Comparison of ENCODE assay signal across 8 cellular contexts in the genomic region with DNA sequence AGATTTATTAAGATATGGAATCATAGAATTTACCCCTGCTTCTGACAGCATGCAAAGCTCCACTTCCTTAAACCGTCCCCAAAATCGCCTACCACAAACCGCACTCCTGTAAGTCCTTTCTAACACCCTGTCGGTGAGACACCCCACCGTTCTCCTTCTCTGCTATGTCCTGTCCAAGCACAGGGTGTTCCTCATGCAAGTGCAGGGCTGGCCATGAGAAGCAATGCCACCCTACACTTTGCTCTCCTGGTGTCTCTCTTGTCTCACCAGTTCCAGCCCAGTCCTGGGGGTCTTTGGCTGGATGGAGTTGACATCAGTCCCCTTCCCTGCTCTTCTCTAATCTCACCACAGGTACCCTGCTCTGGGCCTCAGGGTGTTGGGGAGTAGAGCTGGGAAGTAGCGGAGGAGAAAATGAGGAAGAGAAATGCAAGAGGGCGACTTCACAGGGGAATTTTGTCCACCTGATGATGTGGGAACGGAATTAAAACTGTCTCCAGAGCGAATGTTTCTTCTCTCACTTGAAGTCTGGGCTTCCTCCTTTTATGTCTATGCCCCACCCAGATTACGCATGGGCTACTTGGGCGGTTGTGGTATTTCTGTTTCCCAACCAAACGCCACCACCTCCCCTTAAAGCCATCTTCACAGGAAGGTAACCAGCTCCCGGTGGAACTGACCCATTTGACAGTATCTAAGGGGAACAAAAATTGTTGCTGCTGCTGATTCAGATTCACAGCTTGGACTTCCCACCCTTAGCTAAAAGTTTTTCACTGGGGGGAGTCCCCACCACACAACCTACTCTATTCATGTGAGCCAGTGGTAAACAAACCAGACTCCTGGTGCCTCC. TPM values are rescaled to one million over a fixed set of nuclear protein-coding genes. Genes with fewer than 3 reads are reported as not detected.
DNase-seq lines count a peak whose midpoint lies in the region; ATAC-seq and TF ChIP-seq lines count a peak whose summit lies in the region.

No MANE protein-coding gene starts in this region.

- CTCF ChIA-PET in Caco-2 (lab: Charles Lee): no interaction called here

- no peaks in the 10 kb centered on the region for H3K9me3 Mint-ChIP-seq in Caco-2 (ENCODE audit: unreplicated experiment)

- peaks cover 0 to 5% of the 10 kb centered on the region in 2 donors for H3K4me1 ChIP-seq in left lung
- no peaks in the 10 kb centered on the region for H3K4me1 ChIP-seq in Caco-2
- no peaks in the 10 kb centered on the region for H3K4me1 ChIP-seq in BE2C
- H3K4me1 ChIP-seq in prostate gland (replicated peaks): no peaks in the 10 kb centered on the region

- ATAC-seq in GM18508 (IDR thresholded peaks at IDR 0.05; ENCODE audit: insufficient read depth, unreplicated experiment) (peak; percentile 64), GM21717 (IDR thresholded peaks at IDR 0.05; ENCODE audit: unreplicated experiment) (peak; percentile 68), left lung (peak; percentile 73)

- H3K9me3 ChIP-seq in left lung (no peaks in the 10 kb centered on the region), Caco-2 (no peaks in the 10 kb centered on the region), BE2C (no peaks in the 10 kb centered on the region), prostate gland (no peaks in the 10 kb centered on the region)

- TF ChIP-seq POLR2A in prostate gland (IDR thresholded peaks at IDR 0.05): no peak

- peak; percentile 83 to 84 for DNase-seq in Kasumi-1 (lab: John Stamatoyannopoulos, UW)
- DNase-seq in left lung: peak in 1 of 2 donors; percentile 61
- no peak for DNase-seq in Caco-2
- DNase-seq in BE2C: no peak
- no peak for DNase-seq in prostate gland (ENCODE audit: low spot score)
- DNase-seq in NCI-H446 treated with DMSO at 0.1 percent for 48 hours (lab: John Stamatoyannopoulos, UW): no peak

- peaks cover 32% of the 10 kb centered on the region for H3K27me3 Mint-ChIP-seq in Caco-2 (ENCODE audit: insufficient read depth, unreplicated experiment)

- BruUV-seq in Caco-2 (replicated peaks; lab: Mats Ljungman, UMichigan): no TSS peak

- H3K27me3 ChIP-seq in left lung (no peaks in the 10 kb centered on the region), Caco-2 (replicated peaks; ENCODE audit: control insufficient read depth, insufficient read depth, low read length) (no peaks in the 10 kb centered on the region), BE2C (peaks cover 25% of the 10 kb centered on the region), prostate gland (replicated peaks; ENCODE audit: insufficient read depth) (no peaks in the 10 kb centered on the region)

- 82% methylated on average over 13 of the region's 13 CpGs for WGBS in prostate gland

- no peak overlapping the region for H3K4me3 ChIP-seq in left lung
- no peak overlapping the region for H3K4me3 ChIP-seq in Caco-2 (ENCODE audit: low read depth, low read length)
- H3K4me3 ChIP-seq in BE2C (ENCODE audit: low read depth, low read length): no peak overlapping the region
- no peak overlapping the region for H3K4me3 ChIP-seq in prostate gland

- H3K36me3 Mint-ChIP-seq in Caco-2 (ENCODE audit: insufficient read depth, unreplicated experiment): no peaks in the 10 kb centered on the region

- POLR2A ChIA-PET in Caco-2 (lab: Charles Lee): no interaction called here

- no peak for TF ChIP-seq CTCF in left lung (IDR thresholded peaks at IDR 0.05)
- TF ChIP-seq CTCF in Caco-2 (IDR thresholded peaks at IDR 0.05; ENCODE audit: insufficient read depth in 1 of 2, low read depth in 1 of 2, low read length in 1 of 2, severe bottlenecking in 1 of 2, unreplicated experiment in 1 of 2): no peak
- TF ChIP-seq CTCF in BE2C (IDR thresholded peaks at IDR 0.05; ENCODE audit: low read depth, low read length): no peak
- no peak for TF ChIP-seq CTCF in prostate gland (IDR thresholded peaks at IDR 0.05)

- H3K27ac Mint-ChIP-seq in Caco-2 (ENCODE audit: unreplicated experiment): no peak overlapping the region

- intact Hi-C loops in left lung (cut with DNase I) (no loop called here), Caco-2 (cut with micrococcal nuclease; ENCODE audit: unreplicated experiment) (no loop called here), prostate gland (cut with DNase I) (no loop called here)

- H3K4me1 Mint-ChIP-seq in Caco-2 (ENCODE audit: low read depth, unreplicated experiment): no peaks in the 10 kb centered on the region

- H3K27ac ChIP-seq in left lung (peak overlapping the region; percentile 7 to 86), prostate gland (no peak overlapping the region)

- no peak overlapping the region for H3K4me3 Mint-ChIP-seq in Caco-2 (ENCODE audit: unreplicated experiment)

- H3K36me3 ChIP-seq in left lung: no peaks in the 10 kb centered on the region
- H3K36me3 ChIP-seq in Caco-2 (ENCODE audit: control insufficient read depth, insufficient read depth, low read length): no peaks in the 10 kb centered on the region
- no peaks in the 10 kb centered on the region for H3K36me3 ChIP-seq in BE2C
- no peaks in the 10 kb centered on the region for H3K36me3 ChIP-seq in prostate gland

RNA-seq across cellular contexts. Expression of a gene that starts 49.9 kb away (rescaled TPM):
- total RNA-seq in left lung (under 1 TPM in 1 of 2 donors, not detected in 1; 0.16 TPM), Caco-2 (2022) (not detected in 2 replicates), prostate gland (1 to 10 TPM in 1 of 2 donors, not detected in 1; 1.2 TPM)
- not detected for polyA plus RNA-seq in BE2C (2012; ENCODE audit: insufficient read depth, insufficient read length, low read depth)

Comparison
In these comparisons a context has a peak if more than half of its experiments do, and no peak if none do; other contexts are left out.
1. DNase-seq: peak in Kasumi-1 (2 of 2); none in Caco-2 (0 of 2), BE2C (single experiment), prostate gland (single experiment) and NCI-H446 treated with DMSO at 0.1 percent for 48 hours (single experiment).
2. H3K27ac ChIP-seq: peak in left lung (2 of 2); none in prostate gland (0 of 2).
3. Peak in every context shown above with its lines, with median percentiles within 50 percentile points of each other: ATAC-seq.